Comparison of ENCODE assay signal across 8 cellular contexts in genomic region chr6:42099340-42100028, GRCh38. TPM values are rescaled to one million over a fixed set of nuclear protein-coding genes. Genes with fewer than 3 reads are reported as not detected.
A peak's percentile ranks its signal among the peaks of the same experiment; 100 is the strongest.
DNase-seq lines count a peak whose midpoint lies in the region; ATAC-seq and TF ChIP-seq lines count a peak whose summit lies in the region.
"Had no signal": no experiment of that assay in that cellular context is flagged by ENCODE, and none has a peak within 500 bp of the region (broad histone marks: within the 10 kb centered on the region; RNA-seq: fewer than 3 reads in every experiment).

No MANE protein-coding gene starts in this region.

- no peak for DNase-seq in HCT116 (ENCODE audit: low read depth, low spot score)
- peak; percentile 77 for DNase-seq in RPMI8226
- peak; percentile 72 for DNase-seq in fibroblast of pulmonary artery (ENCODE audit: low read depth)
- DNase-seq in hippocampal formation (lab: John Stamatoyannopoulos, UW): no peak
- no peak for DNase-seq in GF-D8 (lab: John Stamatoyannopoulos, UW)
- no peak for DNase-seq in WERI-Rb-1
- DNase-seq: NCI-H1694 had no signal

- no peaks in the 10 kb centered on the region for H3K9me3 ChIP-seq in HCT116 (ENCODE audit: control insufficient read depth in 1 of 2, insufficient read depth in 1 of 2, low read depth in 1 of 2, low read length in 2 of 2)
- no peaks in the 10 kb centered on the region for H3K9me3 ChIP-seq in skeletal muscle tissue (ENCODE audit: control insufficient read depth in 3 of 3, low read length in 3 of 3)
- no peaks in the 10 kb centered on the region for H3K9me3 ChIP-seq in WERI-Rb-1 (ENCODE audit: severe bottlenecking)

- H4K20me1 ChIP-seq in HCT116 (ENCODE audit: insufficient read depth): no peaks in the 10 kb centered on the region

- peak overlapping the region; percentile 20 to 31 for H3K4me3 ChIP-seq in HCT116 (replicated peaks in 1 of 2; ENCODE audit: low read depth in 1 of 2, low read length in 2 of 2)
- H3K4me3 ChIP-seq in fibroblast of pulmonary artery (replicated peaks; ENCODE audit: low read depth, low read length): no peak overlapping the region
- no peak overlapping the region for H3K4me3 ChIP-seq in skeletal muscle tissue (ENCODE audit: low read length in 3 of 3)
- no peak overlapping the region for H3K4me3 ChIP-seq in WERI-Rb-1 (ENCODE audit: low read depth, low read length)

- H3K4me1 ChIP-seq in HCT116 (ENCODE audit: control insufficient read depth in 1 of 2, insufficient read depth in 2 of 2, low read length in 2 of 2): peaks cover 40 to 78% of the 10 kb centered on the region in 2 experiments
- peaks cover 0 to 4% (median 3%) of the 10 kb centered on the region in 3 donors for H3K4me1 ChIP-seq in skeletal muscle tissue (ENCODE audit: control insufficient read depth in 3 of 3, insufficient read depth in 3 of 3, low read length in 3 of 3)

- BruUV-seq in HCT116 (replicated peaks; lab: Mats Ljungman, UMichigan): no TSS peak

- H3K9ac ChIP-seq in HCT116 (ENCODE audit: low read length): peak overlapping the region; percentile 49
- no peak overlapping the region for H3K9ac ChIP-seq in skeletal muscle tissue (ENCODE audit: low read depth in 1 of 3, low read length in 3 of 3)

- H3K79me2 ChIP-seq in HCT116 (ENCODE audit: insufficient read depth, low read length): no peaks in the 10 kb centered on the region

- POLR2A ChIA-PET in HCT116 (lab: Charles Lee): interaction anchor here (0.9 to 1.3 kb wide), 3 partner anchors 10 to 43 kb away, joined by 3 to 4 read pairs (median 4); partner anchors contain the start of gene C6orf132

- H3K36me3 ChIP-seq in HCT116 (ENCODE audit: control insufficient read depth in 1 of 2, insufficient read depth in 2 of 2, low read length in 2 of 2): 0 out of 4 replicates have a peak, but pooled peaks cover 0 to 3% of the 10 kb centered on the region in 2 experiments
- no peaks in the 10 kb centered on the region for H3K36me3 ChIP-seq in skeletal muscle tissue (ENCODE audit: control insufficient read depth in 3 of 3, insufficient read depth in 3 of 3, low read length in 3 of 3)
- H3K36me3 ChIP-seq in WERI-Rb-1: no peaks in the 10 kb centered on the region

- RAD21 ChIA-PET in HCT116 (lab: Charles Lee; ENCODE audit: low non-redundant PET in 1 of 2, low total read pairs in 2 of 2, uncharacterized antibody in 2 of 2, unreplicated experiment in 2 of 2): interaction anchor here in 1 of 2 experiments (0.6 to 1.1 kb wide), 3 partner anchors 14 to 96 kb away, joined by 3 to 4 read pairs (median 3); no protein-coding TSS in a partner anchor

- no peak overlapping the region for H2AFZ ChIP-seq in HCT116 (ENCODE audit: low read depth, low read length, poor library complexity, severe bottlenecking)

- peak; percentile 75 for ATAC-seq in HCT116

- peak overlapping the region; percentile 86 for H3K4me2 ChIP-seq in HCT116 (ENCODE audit: low read length)

- no peak for TF ChIP-seq RAD21 in HCT116 (IDR thresholded peaks at IDR 0.05; ENCODE audit: low read depth)

- TF ChIP-seq POLR2A in HCT116 (IDR thresholded peaks at IDR 0.05; ENCODE audit: borderline replicate concordance, extremely low read depth, insufficient read depth, insufficient read length): no peak

- TF ChIP-seq CTCF in HCT116 (IDR thresholded peaks at IDR 0.05 in 2 of 3, conservative IDR thresholded peaks at IDR 0.05 in 1 of 3; ENCODE audit: borderline replicate concordance in 1 of 3, insufficient read depth in 1 of 3, low read depth in 2 of 3, low read length in 2 of 3) (no peak), fibroblast of pulmonary artery (IDR thresholded peaks at IDR 0.05; ENCODE audit: low read length, missing control alignments) (no peak), WERI-Rb-1 (IDR thresholded peaks at IDR 0.05; ENCODE audit: low read depth, low read length) (no peak)

- intact Hi-C loops in HCT116 (cut with micrococcal nuclease): loop anchor here (5.0 kb wide), 1 partner anchor 43 kb away; the partner anchor contains the start of gene C6orf132

- CTCF ChIA-PET in HCT116 (lab: Charles Lee): interaction anchor here (0.7 to 1.8 kb wide), 6 partner anchors 11 to 448 kb away, joined by 3 to 5 read pairs (median 3); no protein-coding TSS in a partner anchor

- no peaks in the 10 kb centered on the region for H3K27me3 ChIP-seq in HCT116 (ENCODE audit: insufficient read depth, low read length)
- H3K27me3 ChIP-seq in skeletal muscle tissue (ENCODE audit: control insufficient read depth in 3 of 3, insufficient read depth in 3 of 3, low read length in 3 of 3): peaks cover 0 to 6% (median 3%) of the 10 kb centered on the region in 3 donors
- H3K27me3 ChIP-seq in WERI-Rb-1 (ENCODE audit: insufficient read depth, low read depth, severe bottlenecking): no peaks in the 10 kb centered on the region

- peak overlapping the region; percentile 85 for H3K27ac ChIP-seq in HCT116 (ENCODE audit: low read depth, low read length)
- H3K27ac ChIP-seq in skeletal muscle tissue (ENCODE audit: low read depth, low read length): peak overlapping the region; percentile 68
- no peak overlapping the region for H3K27ac ChIP-seq in WERI-Rb-1

- no peaks in the 10 kb centered on the region for H3K9me2 ChIP-seq in HCT116 (ENCODE audit: insufficient read depth)

TF ChIP-seq in HCT116, 20 proteins besides CTCF, POLR2A, EP300 and RAD21:
- TF ChIP-seq YY1 (IDR thresholded peaks at IDR 0.05; ENCODE audit: extremely low read depth, insufficient replicate concordance, low read depth, low read length) (peak; percentile 4), ZNF274 (IDR thresholded peaks at IDR 0.05; ENCODE audit: low read depth, low read length) (no peak), CEBPB (IDR thresholded peaks at IDR 0.05; ENCODE audit: low read depth) (no peak), POLR2AphosphoS5 (IDR thresholded peaks at IDR 0.05; ENCODE audit: low read depth, low read length) (peak; percentile 36)
- TF ChIP-seq, protein P1, sequence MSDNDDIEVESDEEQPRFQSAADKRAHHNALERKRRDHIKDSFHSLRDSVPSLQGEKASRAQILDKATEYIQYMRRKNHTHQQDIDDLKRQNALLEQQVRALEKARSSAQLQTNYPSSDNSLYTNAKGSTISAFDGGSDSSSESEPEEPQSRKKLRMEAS (IDR thresholded peaks at IDR 0.05): no peak
- TF ChIP-seq, protein P2, sequence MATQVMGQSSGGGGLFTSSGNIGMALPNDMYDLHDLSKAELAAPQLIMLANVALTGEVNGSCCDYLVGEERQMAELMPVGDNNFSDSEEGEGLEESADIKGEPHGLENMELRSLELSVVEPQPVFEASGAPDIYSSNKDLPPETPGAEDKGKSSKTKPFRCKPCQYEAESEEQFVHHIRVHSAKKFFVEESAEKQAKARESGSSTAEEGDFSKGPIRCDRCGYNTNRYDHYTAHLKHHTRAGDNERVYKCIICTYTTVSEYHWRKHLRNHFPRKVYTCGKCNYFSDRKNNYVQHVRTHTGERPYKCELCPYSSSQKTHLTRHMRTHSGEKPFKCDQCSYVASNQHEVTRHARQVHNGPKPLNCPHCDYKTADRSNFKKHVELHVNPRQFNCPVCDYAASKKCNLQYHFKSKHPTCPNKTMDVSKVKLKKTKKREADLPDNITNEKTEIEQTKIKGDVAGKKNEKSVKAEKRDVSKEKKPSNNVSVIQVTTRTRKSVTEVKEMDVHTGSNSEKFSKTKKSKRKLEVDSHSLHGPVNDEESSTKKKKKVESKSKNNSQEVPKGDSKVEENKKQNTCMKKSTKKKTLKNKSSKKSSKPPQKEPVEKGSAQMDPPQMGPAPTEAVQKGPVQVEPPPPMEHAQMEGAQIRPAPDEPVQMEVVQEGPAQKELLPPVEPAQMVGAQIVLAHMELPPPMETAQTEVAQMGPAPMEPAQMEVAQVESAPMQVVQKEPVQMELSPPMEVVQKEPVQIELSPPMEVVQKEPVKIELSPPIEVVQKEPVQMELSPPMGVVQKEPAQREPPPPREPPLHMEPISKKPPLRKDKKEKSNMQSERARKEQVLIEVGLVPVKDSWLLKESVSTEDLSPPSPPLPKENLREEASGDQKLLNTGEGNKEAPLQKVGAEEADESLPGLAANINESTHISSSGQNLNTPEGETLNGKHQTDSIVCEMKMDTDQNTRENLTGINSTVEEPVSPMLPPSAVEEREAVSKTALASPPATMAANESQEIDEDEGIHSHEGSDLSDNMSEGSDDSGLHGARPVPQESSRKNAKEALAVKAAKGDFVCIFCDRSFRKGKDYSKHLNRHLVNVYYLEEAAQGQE (IDR thresholded peaks at IDR 0.05; ENCODE audit: low read depth): no peak
TF ChIP-seq in HCT116: peak in this region for 2.

RNA-seq across cellular contexts. Expression of gene C6orf132, which starts 42.9 kb away (rescaled TPM):
- total RNA-seq in HCT116 (2021; ENCODE audit: unreplicated experiment): 18.9 TPM
- 14.6 and 15.1 TPM in 2 replicates for polyA plus RNA-seq in HCT116 (2012)
- total RNA-seq in skeletal muscle tissue: under 0.01 TPM

RNA-seq across cellular contexts. Expression of gene TAF8, which starts 49.2 kb away (rescaled TPM):
- 29.5 TPM for total RNA-seq in HCT116 (2021; ENCODE audit: unreplicated experiment)
- 15.0 and 15.7 TPM in 2 replicates for polyA plus RNA-seq in HCT116 (2012)
- 17.2 TPM for total RNA-seq in skeletal muscle tissue

Comparison
In these comparisons a context has a peak if more than half of its experiments do, and no peak if none do; other contexts are left out.
1. DNase-seq: peak in RPMI8226 (single experiment) and fibroblast of pulmonary artery (single experiment); none in HCT116 (single experiment), hippocampal formation (0 of 2), GF-D8 (single experiment) and WERI-Rb-1 (single experiment).
2. H3K4me3 ChIP-seq: peak in HCT116 (2 of 2); none in fibroblast of pulmonary artery (single experiment), skeletal muscle tissue (0 of 3) and WERI-Rb-1 (single experiment).
3. RNA of gene C6orf132, which starts 42.9 kb away (total RNA-seq): 18.9 TPM in HCT116 (single experiment); under 0.01 TPM in skeletal muscle tissue (single experiment); every median in the first group is over 10 times any median in the second.